9 cellular contexts compared by ENCODE assay signal in the genomic region with DNA sequence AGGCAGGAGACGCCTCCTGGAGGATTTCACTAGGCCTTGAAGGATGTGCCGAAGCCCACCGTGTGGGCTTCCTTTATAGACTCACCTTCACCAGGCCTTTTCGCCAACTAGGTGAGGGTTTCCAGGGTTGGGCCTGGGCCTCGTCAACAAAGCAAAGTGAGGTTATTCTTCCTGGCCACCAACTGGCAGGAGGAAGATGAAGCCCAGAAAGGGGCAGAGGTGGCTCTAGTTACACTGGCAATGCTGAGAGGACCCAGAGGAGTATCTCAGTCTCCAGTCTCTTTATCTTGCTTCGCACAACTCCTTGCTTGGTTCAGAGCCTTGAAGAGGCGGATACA. TPM values are rescaled to one million over a fixed set of nuclear protein-coding genes. Genes with fewer than 3 reads are reported as not detected.
A peak's percentile ranks its signal among the peaks of the same experiment; 100 is the strongest.
DNase-seq lines count a peak whose midpoint lies in the region; FAIRE-seq and TF ChIP-seq lines count a peak whose summit lies in the region.
"Had no signal": no experiment of that assay in that cellular context is flagged by ENCODE, and none has a peak within 500 bp of the region (broad histone marks: within the 10 kb centered on the region; RNA-seq: fewer than 3 reads in every experiment).

No MANE protein-coding gene starts in this region.

- H3K9me3 ChIP-seq in DOHH2 (ENCODE audit: control insufficient read depth, insufficient read depth, low read length) (no peaks in the 10 kb centered on the region), Peyer's patch (no peaks in the 10 kb centered on the region), endothelial cell of umbilical vein (replicated peaks; ENCODE audit: control insufficient read depth, insufficient read depth, low read length) (no peaks in the 10 kb centered on the region)

- no peaks in the 10 kb centered on the region for H3F3A ChIP-seq in DOHH2 (ENCODE audit: control insufficient read depth, insufficient read depth)

- BruUV-seq in endothelial cell of umbilical vein (replicated peaks; lab: Mats Ljungman, UMichigan) = no TSS peak

- no peak overlapping the region for H3K27ac Mint-ChIP-seq in progenitor cell of endocrine pancreas

- H3K9me2 ChIP-seq in DOHH2 (replicated peaks; ENCODE audit: control insufficient read depth, low read length) = no peaks in the 10 kb centered on the region

- intact Hi-C loops in endothelial cell of umbilical vein (cut with micrococcal nuclease) = loop anchor here (1.0 to 10.0 kb wide), 4 partner anchors 10 to 551 kb away; no protein-coding TSS in a partner anchor

- FAIRE-seq in endothelial cell of umbilical vein (lab: Jason Lieb, UNC) (no peak), urothelium cell line (lab: Jason Lieb, UNC) (no peak)

- CTCF ChIA-PET in endothelial cell of umbilical vein (lab: Charles Lee) = interaction anchor here (1.0 to 3.1 kb wide), 3 partner anchors 18 to 26 kb away, joined by 3 to 18 read pairs (median 9); no protein-coding TSS in a partner anchor

- DNase-seq in Peyer's patch (no peak), endothelial cell of umbilical vein (ENCODE audit: low read depth, low spot score) (no peak), progenitor cell of endocrine pancreas (ENCODE audit: low spot score, unreplicated experiment) (no peak), DMS53 treated with DMSO at 0.1 percent for 48 hours (lab: John Stamatoyannopoulos, UW; ENCODE audit: unreplicated experiment) (no peak), urothelium cell line (ENCODE audit: low spot score) (no peak), amniotic stem cell (lab: John Stamatoyannopoulos, UW) (no peak)
- DNase-seq in activated effector memory CD4-positive, alpha-beta T cell treated with Interleukin-2 at 50 U/mL for 16 hours = no peak

- POLR2A ChIA-PET in endothelial cell of umbilical vein (lab: Charles Lee) = no interaction called here

- H3K27me3 Mint-ChIP-seq in progenitor cell of endocrine pancreas = peaks cover 6% of the 10 kb centered on the region

- peaks cover 15% of the 10 kb centered on the region for H4K20me1 ChIP-seq in DOHH2 (ENCODE audit: control insufficient read depth, insufficient read depth, low read depth, low read length)
- H4K20me1 ChIP-seq in endothelial cell of umbilical vein (replicated peaks; ENCODE audit: control insufficient read depth, extremely low read depth, insufficient read depth, low read length) = no peaks in the 10 kb centered on the region

- no peak for TF ChIP-seq CTCF in DOHH2 (IDR thresholded peaks at IDR 0.05; ENCODE audit: low read depth, low read length, poor library complexity, severe bottlenecking)
- TF ChIP-seq CTCF in Peyer's patch (IDR thresholded peaks at IDR 0.05) = no peak
- TF ChIP-seq CTCF in endothelial cell of umbilical vein (IDR thresholded peaks at IDR 0.05; ENCODE audit: extremely low read depth in 1 of 2, insufficient read depth in 1 of 2, low read depth in 1 of 2, low read length in 2 of 2) = no peak
- TF ChIP-seq CTCF in progenitor cell of endocrine pancreas (IDR thresholded peaks at IDR 0.05; ENCODE audit: unreplicated experiment) = no peak

- no peak overlapping the region for H3K9ac ChIP-seq in endothelial cell of umbilical vein (replicated peaks; ENCODE audit: extremely low read depth, insufficient read depth, low read length)

- H3K27me3 ChIP-seq in DOHH2 (ENCODE audit: control insufficient read depth, low read length) (no peaks in the 10 kb centered on the region), Peyer's patch (no peaks in the 10 kb centered on the region), endothelial cell of umbilical vein (ENCODE audit: control insufficient read depth in 2 of 2, insufficient read depth in 2 of 2, low read length in 2 of 2) (no peaks in the 10 kb centered on the region)
- H3K27me3 ChIP-seq: foreskin keratinocyte had no signal

- H2AFZ ChIP-seq in endothelial cell of umbilical vein (ENCODE audit: low read depth, low read length) = peak overlapping the region; percentile 86

- TF ChIP-seq POLR2A in Peyer's patch (IDR thresholded peaks at IDR 0.05) = no peak
- TF ChIP-seq POLR2A in endothelial cell of umbilical vein (IDR thresholded peaks at IDR 0.05; ENCODE audit: low read depth, low read length) = no peak

- H3K27ac ChIP-seq in DOHH2 (ENCODE audit: low read depth, low read length) (0 out of 2 replicates have a peak overlapping the region, but pooled peaks have one; percentile 26), Peyer's patch (peak overlapping the region; percentile 82 to 99 (median 89)), endothelial cell of umbilical vein (ENCODE audit: insufficient read depth, low read depth, low read length) (no peak overlapping the region)

- peaks cover 8% of the 10 kb centered on the region for H3K4me1 Mint-ChIP-seq in progenitor cell of endocrine pancreas (ENCODE audit: low read depth)

- peak overlapping the region; percentile 62 for H3K4me2 ChIP-seq in DOHH2 (ENCODE audit: low read length)
- H3K4me2 ChIP-seq in endothelial cell of umbilical vein (ENCODE audit: insufficient read depth, low read length) = no peak overlapping the region

- no peaks in the 10 kb centered on the region for H3K9me3 Mint-ChIP-seq in progenitor cell of endocrine pancreas (ENCODE audit: low read depth)

- H3K79me2 ChIP-seq in DOHH2 (ENCODE audit: control insufficient read depth, low read length) (peaks cover 48% of the 10 kb centered on the region), endothelial cell of umbilical vein (ENCODE audit: control insufficient read depth, insufficient read depth, low read length) (peaks cover 43% of the 10 kb centered on the region)

- peak overlapping the region; percentile 40 for H3K4me3 Mint-ChIP-seq in progenitor cell of endocrine pancreas (ENCODE audit: low read depth)

- no peaks in the 10 kb centered on the region for H3K9me1 ChIP-seq in endothelial cell of umbilical vein (replicated peaks; ENCODE audit: control insufficient read depth, extremely low read depth, insufficient read depth, low read length)

- peaks cover 43% of the 10 kb centered on the region for H3K36me3 ChIP-seq in DOHH2 (ENCODE audit: control insufficient read depth, low read length)
- no peaks in the 10 kb centered on the region for H3K36me3 ChIP-seq in Peyer's patch
- H3K36me3 ChIP-seq in endothelial cell of umbilical vein (ENCODE audit: control insufficient read depth in 2 of 2, extremely low read depth in 1 of 2, insufficient read depth in 2 of 2, low read length in 2 of 2) = no peaks in the 10 kb centered on the region

- peaks cover 55% of the 10 kb centered on the region for H3K4me1 ChIP-seq in DOHH2 (ENCODE audit: control insufficient read depth, low read length)
- H3K4me1 ChIP-seq in Peyer's patch = peaks cover 0 to 34% (median 14%) of the 10 kb centered on the region in 4 donors
- H3K4me1 ChIP-seq in endothelial cell of umbilical vein (ENCODE audit: control insufficient read depth, extremely low read depth, insufficient read depth, low read length) = peaks cover 2% of the 10 kb centered on the region

- no peaks in the 10 kb centered on the region for H3K36me3 Mint-ChIP-seq in progenitor cell of endocrine pancreas (ENCODE audit: insufficient read depth)

- dilution Hi-C loops in endothelial cell of umbilical vein (cut with MboI; ENCODE audit: extremely low pct_ligation_motif_present, low sequenced_read_pairs) = no loop called here

- H3K4me3 ChIP-seq in DOHH2 (ENCODE audit: low read length) (peak overlapping the region; percentile 80), Peyer's patch (peak overlapping the region; percentile 65 to 99 (median 86)), endothelial cell of umbilical vein (replicated peaks in 1 of 3; ENCODE audit: insufficient read depth in 1 of 3, low read depth in 1 of 3, low read length in 3 of 3) (no peak overlapping the region)

TF ChIP-seq in endothelial cell of umbilical vein, 7 proteins besides CTCF, POLR2A, EP300 and RAD21:
- no peak for TF ChIP-seq FOS (IDR thresholded peaks at IDR 0.05; ENCODE audit: borderline replicate concordance, insufficient read depth, low read length)
- no peak for TF ChIP-seq EZH2 (IDR thresholded peaks at IDR 0.05; ENCODE audit: borderline replicate concordance, low read depth, low read length, severe bottlenecking)
- no peak for TF ChIP-seq POLR2AphosphoS5 (IDR thresholded peaks at IDR 0.05; ENCODE audit: insufficient read depth, low read depth, low read length)
- TF ChIP-seq MAX (IDR thresholded peaks at IDR 0.05; ENCODE audit: insufficient read depth, insufficient read length) = no peak
- TF ChIP-seq JUN (IDR thresholded peaks at IDR 0.05; ENCODE audit: borderline replicate concordance, insufficient read depth, insufficient read length, low read depth) = no peak
- TF ChIP-seq MYC (IDR thresholded peaks at IDR 0.05; ENCODE audit: low read depth, low read length) = no peak
- no peak for TF ChIP-seq GATA2 (IDR thresholded peaks at IDR 0.05; ENCODE audit: insufficient read depth, insufficient read length, low read depth, low read length)
TF ChIP-seq in endothelial cell of umbilical vein: peak in this region for 0.

RNA-seq across cellular contexts. Expression of gene RELT, which starts 0.4 kb away (rescaled TPM):
- total RNA-seq in Peyer's patch (10 to 100 TPM in 1 of 4 donors, 1 to 10 TPM in 3; 1.2 to 19.0 (median 4.7) TPM), endothelial cell of umbilical vein (12.6 and 13.1 TPM in 2 replicates), progenitor cell of endocrine pancreas (5.3 and 5.7 TPM in 2 replicates)
- 6.7 and 8.2 TPM in 2 replicates for polyA plus RNA-seq in endothelial cell of umbilical vein
- 4.0 and 5.0 TPM in 2 replicates for polyA plus RNA-seq in endothelial cell of umbilical vein (2011; cell fraction: cytosol; rRNA removed)
- 20.8 and 21.9 TPM in 2 replicates for polyA plus RNA-seq in endothelial cell of umbilical vein (2011; cell fraction: nucleus; rRNA removed)
- polyA plus RNA-seq in endothelial cell of umbilical vein (2012) = 6.5 and 8.8 TPM in 2 replicates
- polyA minus RNA-seq in endothelial cell of umbilical vein = 6.7 and 6.8 TPM in 2 replicates
- polyA minus RNA-seq in endothelial cell of umbilical vein (2011; cell fraction: cytosol; rRNA and poly(A)+ RNA removed) = 8.7 TPM
- polyA minus RNA-seq in endothelial cell of umbilical vein (2011; cell fraction: nucleus; rRNA and poly(A)+ RNA removed) = 9.9 and 12.0 TPM in 2 replicates

Comparison
In these comparisons a context has a peak if more than half of its experiments do, and no peak if none do; other contexts are left out.
1. H3K4me3 ChIP-seq: peak in DOHH2 (single experiment) and Peyer's patch (4 of 4); none in endothelial cell of umbilical vein (0 of 3).